10 cellular contexts compared by ENCODE assay signal in genomic region chr9:37290881-37291485, GRCh38.
DNase-seq lines count a peak whose midpoint lies in the region; ATAC-seq and TF ChIP-seq lines count a peak whose summit lies in the region.
"Had no signal": no experiment of that assay in that cellular context is flagged by ENCODE, and none has a peak within 500 bp of the region (broad histone marks: within the 10 kb centered on the region; RNA-seq: fewer than 3 reads in every experiment).

No MANE protein-coding gene starts in this region.

- peak; percentile 37 for ATAC-seq in mucosa of descending colon

- no peaks in the 10 kb centered on the region for H3K9me3 ChIP-seq in Karpas-422 (ENCODE audit: low read length)
- H3K9me3 ChIP-seq in mucosa of descending colon: no peaks in the 10 kb centered on the region

- peak overlapping the region; percentile 98 for H3K27ac ChIP-seq in Karpas-422 (ENCODE audit: low read length)

- no peak overlapping the region for H2AFZ ChIP-seq in Karpas-422 (ENCODE audit: low read length)

- no peaks in the 10 kb centered on the region for H3K27me3 Mint-ChIP-seq in activated naive CD8-positive, alpha-beta T cell

- peaks cover 4% of the 10 kb centered on the region for H3K9me3 Mint-ChIP-seq in activated naive CD8-positive, alpha-beta T cell (ENCODE audit: low read depth)

- DNase-seq in EL (peak; percentile 85), Karpas-422 (peak; percentile 53), mucosa of descending colon (no peak), NCI-H2227 treated with DMSO at 0.1 percent for 48 hours (lab: John Stamatoyannopoulos, UW) (no peak), SKM-1 (lab: John Stamatoyannopoulos, UW; ENCODE audit: unreplicated experiment) (no peak)
- no peak for DNase-seq in stimulated activated CD8-positive, alpha-beta memory T cell treated with anti-CD3 and anti-CD28 coated beads, Interleukin-4, amount 100 ng/mL, for 48 hours
- DNase-seq in stimulated activated CD4-positive, alpha-beta T cell treated with anti-CD3 and anti-CD28 coated beads, Interleukin-2, amount 100 ng/mL, for 48 hours: no peak
- DNase-seq: activated effector memory CD4-positive, alpha-beta T cell treated with Interleukin-2 at 50 U/mL for 16 hours; NCI-H1105 had no signal

- H3K36me3 ChIP-seq in Karpas-422 (ENCODE audit: insufficient read depth, low read length) (peaks cover 5% of the 10 kb centered on the region; the same call in 1 of the 2 replicates), mucosa of descending colon (ENCODE audit: low read depth) (no peaks in the 10 kb centered on the region)

- H3K9ac ChIP-seq in Karpas-422 (ENCODE audit: low read length): peak overlapping the region; percentile 41

- H3K4me2 ChIP-seq in Karpas-422 (ENCODE audit: low read depth, low read length, poor library complexity, severe bottlenecking): peak overlapping the region; percentile 58

- intact Hi-C loops in mucosa of descending colon (cut with DNase I, micrococcal nuclease): no loop called here

- H4K20me1 ChIP-seq in Karpas-422 (ENCODE audit: insufficient read depth, low read depth, low read length): no peaks in the 10 kb centered on the region

- H3K36me3 Mint-ChIP-seq in activated naive CD8-positive, alpha-beta T cell: peaks cover 20% of the 10 kb centered on the region

- H3K4me3 ChIP-seq in Karpas-422 (ENCODE audit: low read length): no peak overlapping the region
- H3K4me3 ChIP-seq in mucosa of descending colon: no peak overlapping the region

- H3K4me1 ChIP-seq in Karpas-422 (ENCODE audit: low read length) (peaks cover 82% of the 10 kb centered on the region), mucosa of descending colon (ENCODE audit: low read depth) (no peaks in the 10 kb centered on the region)

- TF ChIP-seq CTCF in mucosa of descending colon (IDR thresholded peaks at IDR 0.05): no peak

- peaks cover 70% of the 10 kb centered on the region for H3K4me1 Mint-ChIP-seq in activated naive CD8-positive, alpha-beta T cell (ENCODE audit: low read depth)

- peak overlapping the region; percentile 97 for H3K27ac Mint-ChIP-seq in activated naive CD8-positive, alpha-beta T cell

- H3K27me3 ChIP-seq in Karpas-422 (ENCODE audit: low read length): no peaks in the 10 kb centered on the region

- peak overlapping the region; percentile 65 for H3K4me3 Mint-ChIP-seq in activated naive CD8-positive, alpha-beta T cell

- H3K9me2 ChIP-seq in Karpas-422 (replicated peaks; ENCODE audit: insufficient read depth, low read length): no peaks in the 10 kb centered on the region

- peaks cover 75% of the 10 kb centered on the region for H3K79me2 ChIP-seq in Karpas-422 (ENCODE audit: low read length)

Comparison
In these comparisons a context has a peak if more than half of its experiments do, and no peak if none do; other contexts are left out.
1. DNase-seq: peak in EL (single experiment) and Karpas-422 (single experiment); none in mucosa of descending colon (0 of 3), NCI-H2227 treated with DMSO at 0.1 percent for 48 hours (single experiment), stimulated activated CD8-positive, alpha-beta memory T cell treated with anti-CD3 and anti-CD28 coated beads, Interleukin-4, amount 100 ng/mL, for 48 hours (single experiment), stimulated activated CD4-positive, alpha-beta T cell treated with anti-CD3 and anti-CD28 coated beads, Interleukin-2, amount 100 ng/mL, for 48 hours (0 of 2) and SKM-1 (single experiment).